8 cellular contexts compared by ENCODE assay signal in the genomic region with DNA sequence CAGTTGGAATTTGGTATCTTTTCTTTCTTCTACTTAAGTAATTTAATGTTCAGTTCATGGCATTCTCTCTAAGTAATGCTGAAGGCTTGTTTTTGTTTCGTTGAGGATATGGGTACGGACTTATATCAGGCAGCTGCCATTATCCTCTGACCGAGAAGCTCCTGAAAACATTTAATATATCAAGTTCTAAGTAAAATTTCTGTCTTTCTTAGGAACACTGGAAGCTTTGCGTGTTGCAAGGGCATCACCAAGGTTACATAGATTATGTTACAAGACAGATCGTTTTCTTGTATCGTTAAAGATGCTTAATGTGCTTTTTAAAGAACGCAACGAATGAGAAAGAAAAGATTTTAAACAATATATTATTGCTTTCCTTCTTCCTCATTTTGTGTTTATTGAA. TPM values are rescaled to one million over a fixed set of nuclear protein-coding genes. Genes with fewer than 3 reads are reported as not detected.
A peak's percentile ranks its signal among the peaks of the same experiment; 100 is the strongest.
DNase-seq lines count a peak whose midpoint lies in the region; ATAC-seq and TF ChIP-seq lines count a peak whose summit lies in the region.

No MANE protein-coding gene starts in this region.

- CTCF ChIA-PET in CD4-positive, alpha-beta memory T cell (lab: Charles Lee; ENCODE audit: partially characterized antibody) = no interaction called here

- H3K4me2 ChIP-seq in Loucy (ENCODE audit: low read depth, low read length, poor library complexity, severe bottlenecking) = peak overlapping the region; percentile 99

- peaks cover 0 to 6% of the 10 kb centered on the region in 2 donors for H3K36me3 Mint-ChIP-seq in CD4-positive, alpha-beta memory T cell
- peaks cover 2% of the 10 kb centered on the region for H3K36me3 Mint-ChIP-seq in neural crest cell (ENCODE audit: low read depth)

- peaks cover 9% of the 10 kb centered on the region for H3F3A ChIP-seq in Loucy (ENCODE audit: low read depth)

- H3K4me1 Mint-ChIP-seq in CD4-positive, alpha-beta memory T cell = peaks cover 18 to 30% (median 22%) of the 10 kb centered on the region in 4 donors
- H3K4me1 Mint-ChIP-seq in neural crest cell = peaks cover 37% of the 10 kb centered on the region

- no peaks in the 10 kb centered on the region for H3K36me3 ChIP-seq in CD4-positive, alpha-beta memory T cell (ENCODE audit: insufficient read depth, low read length)
- no peaks in the 10 kb centered on the region for H3K36me3 ChIP-seq in Loucy (ENCODE audit: insufficient read depth, low read length)

- H3K79me2 ChIP-seq in Loucy (ENCODE audit: insufficient read depth, low read length) = peaks cover 40% of the 10 kb centered on the region

- H3K4me3 ChIP-seq in CD4-positive, alpha-beta memory T cell (ENCODE audit: low read length in 2 of 2) = peak overlapping the region; percentile 33 to 69
- H3K4me3 ChIP-seq in Loucy (ENCODE audit: low read length, poor library complexity, severe bottlenecking) (peak overlapping the region; percentile 91), choroid plexus epithelial cell (ENCODE audit: low read depth, low read length) (peak overlapping the region; percentile 82)

- H3K27me3 ChIP-seq in CD4-positive, alpha-beta memory T cell (ENCODE audit: insufficient read depth, low read length) = no peaks in the 10 kb centered on the region
- no peaks in the 10 kb centered on the region for H3K27me3 ChIP-seq in Loucy (ENCODE audit: insufficient read depth, low read length, poor library complexity, severe bottlenecking)

- H3K9ac ChIP-seq in Loucy (ENCODE audit: low read depth, low read length, poor library complexity, severe bottlenecking) = peak overlapping the region; percentile 82

- TF ChIP-seq CTCF in Loucy (conservative IDR thresholded peaks at IDR 0.05; ENCODE audit: low read length) (no peak), choroid plexus epithelial cell (conservative IDR thresholded peaks at IDR 0.05; ENCODE audit: low read depth, low read length) (no peak), neural crest cell (conservative IDR thresholded peaks at IDR 0.05) (no peak)

- peaks cover 21% of the 10 kb centered on the region for H3K4me1 ChIP-seq in CD4-positive, alpha-beta memory T cell (ENCODE audit: insufficient read depth, low read length)
- H3K4me1 ChIP-seq in Loucy (ENCODE audit: insufficient read depth, low read length, poor library complexity, severe bottlenecking) = peaks cover 30% of the 10 kb centered on the region

- peaks cover 0 to 4% (median 0%) of the 10 kb centered on the region in 8 donors for H3K9me3 Mint-ChIP-seq in CD4-positive, alpha-beta memory T cell
- peaks cover 15% of the 10 kb centered on the region for H3K9me3 Mint-ChIP-seq in neural crest cell

- H3K4me3 Mint-ChIP-seq in CD4-positive, alpha-beta memory T cell = peak overlapping the region; percentile 85 to 95 (median 90)
- peak overlapping the region; percentile 87 for H3K4me3 Mint-ChIP-seq in neural crest cell

- H2AFZ ChIP-seq in Loucy (ENCODE audit: low read length) = peak overlapping the region; percentile 94

- H3K27ac Mint-ChIP-seq in CD4-positive, alpha-beta memory T cell = peak overlapping the region; percentile 88 to 97 (median 94)
- no peak overlapping the region for H3K27ac Mint-ChIP-seq in neural crest cell (ENCODE audit: unreplicated experiment)

- no peak for DNase-seq in CD4-positive, alpha-beta memory T cell
- DNase-seq in choroid plexus epithelial cell (ENCODE audit: low read depth) (no peak), neural crest cell (ENCODE audit: low read depth, low spot score) (no peak), LoVo (ENCODE audit: low spot score) (no peak), occipital lobe (lab: John Stamatoyannopoulos, UW) (no peak), NCI-H446 treated with DMSO at 0.1 percent for 48 hours (lab: John Stamatoyannopoulos, UW) (no peak)

- H3K9me2 ChIP-seq in Loucy (replicated peaks; ENCODE audit: low read depth, low read length) = no peaks in the 10 kb centered on the region

- H4K20me1 ChIP-seq in Loucy (ENCODE audit: insufficient read depth, low read length, poor library complexity, severe bottlenecking) = peaks cover 35% of the 10 kb centered on the region

- H3K27me3 Mint-ChIP-seq in CD4-positive, alpha-beta memory T cell = no peaks in the 10 kb centered on the region
- no peaks in the 10 kb centered on the region for H3K27me3 Mint-ChIP-seq in neural crest cell (ENCODE audit: low read depth)

- no peaks in the 10 kb centered on the region for H3K9me3 ChIP-seq in CD4-positive, alpha-beta memory T cell (ENCODE audit: control insufficient read depth in 1 of 2, low read length in 2 of 2)
- H3K9me3 ChIP-seq in Loucy (ENCODE audit: insufficient read depth, low read depth, low read length) = peaks cover 3% of the 10 kb centered on the region; the same call in 1 of the 2 replicates

- intact Hi-C loops in CD4-positive, alpha-beta memory T cell (cut with micrococcal nuclease) = no loop called here

- H3K27ac ChIP-seq in CD4-positive, alpha-beta memory T cell (ENCODE audit: low read depth, low read length) = peak overlapping the region; percentile 60

- POLR2A ChIA-PET in CD4-positive, alpha-beta memory T cell (lab: Charles Lee; ENCODE audit: partially characterized antibody) = interaction anchor here (1.7 kb wide), 1 partner anchor 509 kb away, joined by 5 read pairs; no protein-coding TSS in a partner anchor

- ATAC-seq in activated CD4-positive, CD25-positive, alpha-beta regulatory T cell treated with anti-CD3 and anti-CD28 coated beads, Interleukin-2, amount 50 U/mL, for 24 hours = no peak

RNA-seq across cellular contexts. Expression of gene GALNT2, which starts 1.0 kb away (rescaled TPM):
- 10 to 100 TPM; 18.9 to 20.9 TPM for total RNA-seq in CD4-positive, alpha-beta memory T cell
- 10 to 100 TPM; 11.5 to 12.6 TPM for polyA plus RNA-seq in CD4-positive, alpha-beta memory T cell
- total RNA-seq in neural crest cell (57.1 and 58.0 TPM in 2 replicates), occipital lobe (32.8 TPM)
